ENCODE assay signal across 8 cellular contexts in the genomic region with DNA sequence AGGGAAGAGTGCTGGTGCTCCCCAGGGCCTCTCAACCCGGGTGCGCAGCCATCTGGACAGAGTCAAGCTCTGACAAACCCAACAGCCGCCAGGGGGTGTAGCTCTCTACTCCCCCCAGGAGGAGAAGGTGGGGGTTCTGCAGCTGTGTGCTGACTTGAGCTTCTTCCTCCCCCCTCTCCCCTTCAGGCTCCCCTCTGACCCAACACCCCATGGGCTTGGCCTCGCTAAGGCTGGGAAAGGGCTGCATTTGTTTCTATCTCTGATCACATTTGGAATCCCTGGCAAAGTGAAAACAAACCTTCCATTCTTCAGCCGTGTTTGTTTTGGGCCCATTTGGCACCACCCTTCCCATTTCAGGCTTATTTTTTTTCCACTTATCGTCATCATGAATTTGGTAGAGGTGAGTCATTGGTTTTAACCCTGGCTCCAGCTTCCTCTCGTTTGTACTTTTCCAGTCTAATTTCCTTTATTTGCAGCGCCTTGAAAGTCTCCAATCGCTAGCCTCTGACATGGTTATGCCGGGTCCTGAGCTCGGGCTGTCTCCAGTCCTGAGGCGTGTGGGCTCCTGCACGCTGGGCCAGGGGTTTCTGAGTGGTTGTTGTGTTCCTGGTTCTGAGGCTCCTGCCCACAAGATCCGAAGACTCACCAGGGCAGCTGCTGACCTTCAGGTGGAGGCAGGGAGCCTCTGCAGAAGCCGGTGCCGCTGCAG. TPM values are rescaled to one million over a fixed set of nuclear protein-coding genes. Genes with fewer than 3 reads are reported as not detected.
DNase-seq lines count a peak whose midpoint lies in the region; ATAC-seq and TF ChIP-seq lines count a peak whose summit lies in the region.

No MANE protein-coding gene starts in this region.

- no peak overlapping the region for H3K9ac ChIP-seq in MM.1S (ENCODE audit: low read length)

- TF ChIP-seq CTCF in thoracic aorta (IDR thresholded peaks at IDR 0.05) = peak; percentile 40
- no peak for TF ChIP-seq CTCF in MM.1S (IDR thresholded peaks at IDR 0.05; ENCODE audit: low read length)

- DNase-seq in HT-29 (ENCODE audit: low spot score) (peak; percentile 97), amniotic epithelial cell (ENCODE audit: low read depth) (peak; percentile 76), right cardiac atrium (peak; percentile 89 to 90 (median 89)), thoracic aorta (ENCODE audit: low spot score) (no peak), NCI-H345 treated with DMSO at 0.1 percent for 48 hours (lab: John Stamatoyannopoulos, UW; ENCODE audit: unreplicated experiment) (no peak), activated gamma-delta T cell (lab: John Stamatoyannopoulos, UW) (no peak), MM.1S (no peak)
- DNase-seq in activated CD4-positive, CD25-positive, alpha-beta regulatory T cell treated with anti-CD3 and anti-CD28 coated beads, Interleukin-2, amount 50 U/mL, for 72 hours = no peak

- H3K79me2 ChIP-seq in MM.1S (ENCODE audit: low read length) = no peaks in the 10 kb centered on the region

- no peaks in the 10 kb centered on the region for H3K9me2 ChIP-seq in MM.1S (replicated peaks; ENCODE audit: insufficient read depth, low read length)

- H3K4me3 ChIP-seq in right cardiac atrium (ENCODE audit: low read length) (no peak overlapping the region), thoracic aorta (peak overlapping the region; percentile 56), MM.1S (ENCODE audit: low read length) (no peak overlapping the region)

- H3F3A ChIP-seq in MM.1S (ENCODE audit: insufficient read depth, low read length) = no peaks in the 10 kb centered on the region

- intact Hi-C loops in right cardiac atrium (cut with DNase I) = no loop called here

- H2AFZ ChIP-seq in MM.1S (ENCODE audit: low read length) = no peak overlapping the region

- ATAC-seq in right cardiac atrium (peak; percentile 96 to 97), thoracic aorta (ENCODE audit: insufficient number of reproducible peaks, low FRiP score, low read depth) (peak; percentile 92)

- H3K4me1 ChIP-seq in right cardiac atrium (ENCODE audit: control insufficient read depth, insufficient read depth, low read length) = peaks cover 6% of the 10 kb centered on the region
- peaks cover 30 to 42% of the 10 kb centered on the region in 2 donors for H3K4me1 ChIP-seq in thoracic aorta (ENCODE audit: control insufficient read depth in 1 of 2, low read depth in 2 of 2)
- no peaks in the 10 kb centered on the region for H3K4me1 ChIP-seq in MM.1S (ENCODE audit: low read length)

- H3K27me3 ChIP-seq in right cardiac atrium (ENCODE audit: control insufficient read depth, insufficient read depth) (no peaks in the 10 kb centered on the region), thoracic aorta (replicated peaks; ENCODE audit: insufficient read depth) (no peaks in the 10 kb centered on the region), MM.1S (replicated peaks; ENCODE audit: insufficient read depth, low read length) (no peaks in the 10 kb centered on the region)

- no peaks in the 10 kb centered on the region for H3K36me3 ChIP-seq in thoracic aorta
- no peaks in the 10 kb centered on the region for H3K36me3 ChIP-seq in MM.1S (replicated peaks; ENCODE audit: insufficient read depth, low read length)

- H4K20me1 ChIP-seq in MM.1S (ENCODE audit: insufficient read depth, low read length) = no peaks in the 10 kb centered on the region

- no peak overlapping the region for H3K4me2 ChIP-seq in MM.1S (ENCODE audit: low read depth, low read length)

- H3K9me3 ChIP-seq in right cardiac atrium (ENCODE audit: control insufficient read depth, low read length) (peaks cover 2% of the 10 kb centered on the region), thoracic aorta (no peaks in the 10 kb centered on the region), MM.1S (replicated peaks; ENCODE audit: insufficient read depth, low read length) (no peaks in the 10 kb centered on the region)

- 52% methylated on average over 16 of the region's 16 CpGs for WGBS in right cardiac atrium

- H3K27ac ChIP-seq in right cardiac atrium (ENCODE audit: low read length) (peak overlapping the region; percentile 93), thoracic aorta (peak overlapping the region; percentile 83 to 86), MM.1S (ENCODE audit: low read length) (no peak overlapping the region)

RNA-seq across cellular contexts. Expression of a gene that starts 36.1 kb away (rescaled TPM):
- 45.9 and 54.2 TPM in 2 replicates for total RNA-seq in HT-29 (2014; rRNA removed; shearing (Covaris generic))
- 10 to 100 TPM; 49.3 to 77.0 (median 61.5) TPM for total RNA-seq in right cardiac atrium
- polyA plus RNA-seq in right cardiac atrium = 43.2 TPM
- total RNA-seq in thoracic aorta = 100 to 1,000 TPM in 1 of 2 donors, 10 to 100 TPM in 1; 79.6 to 113 TPM

Comparison
In these comparisons a context has a peak if more than half of its experiments do, and no peak if none do; other contexts are left out.
1. DNase-seq: peak in HT-29 (single experiment), amniotic epithelial cell (single experiment) and right cardiac atrium (3 of 3); none in thoracic aorta (single experiment), NCI-H345 treated with DMSO at 0.1 percent for 48 hours (single experiment), activated gamma-delta T cell (single experiment), activated CD4-positive, CD25-positive, alpha-beta regulatory T cell treated with anti-CD3 and anti-CD28 coated beads, Interleukin-2, amount 50 U/mL, for 72 hours (single experiment) and MM.1S (single experiment).